ENCODE assay signal across 1 cellular context in the genomic region with DNA sequence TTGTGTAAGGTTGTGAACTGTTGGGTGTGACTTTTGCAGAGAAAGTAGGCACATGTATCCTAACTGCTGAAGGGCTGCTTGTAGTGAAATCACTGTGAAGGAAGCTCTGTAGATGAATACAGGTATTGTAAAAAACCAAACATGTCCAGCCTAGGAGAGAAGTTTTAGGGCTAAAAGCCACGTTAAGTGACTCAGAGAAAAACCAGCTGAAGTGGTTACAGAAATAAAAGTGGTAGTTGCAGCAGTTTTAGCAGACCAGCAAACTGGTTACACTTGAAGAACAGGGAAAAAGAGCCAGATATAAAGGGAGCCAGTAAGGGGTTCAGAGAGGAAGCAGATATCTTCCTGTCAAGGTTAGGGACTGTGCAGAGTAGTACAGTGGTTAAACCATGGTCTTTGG.
TF ChIP-seq lines count a peak whose summit lies in the region.

No MANE protein-coding gene starts in this region.

TF ChIP-seq in GM23338, 12 proteins besides CTCF, POLR2A, EP300 and RAD21:
- TF ChIP-seq CREB1 (CRISPR knock-in tag; IDR thresholded peaks at IDR 0.05; ENCODE audit: low read depth) (no peak), POLR2AphosphoS5 (IDR thresholded peaks at IDR 0.05; ENCODE audit: low read depth) (no peak), JUNB (IDR thresholded peaks at IDR 0.05; ENCODE audit: unreplicated experiment) (no peak), EZH2 (IDR thresholded peaks at IDR 0.05; ENCODE audit: low read depth, unreplicated experiment) (no peak), STAT1 (IDR thresholded peaks at IDR 0.05; ENCODE audit: unreplicated experiment) (no peak), ZNF331 (CRISPR knock-in tag; IDR thresholded peaks at IDR 0.05; ENCODE audit: low read depth) (no peak), EZH2phosphoT487 (IDR thresholded peaks at IDR 0.05; ENCODE audit: unreplicated experiment) (no peak), ZNF114 (CRISPR knock-in tag; IDR thresholded peaks at IDR 0.05) (no peak), NANOG (IDR thresholded peaks at IDR 0.05; ENCODE audit: borderline replicate concordance) (no peak)
- TF ChIP-seq, protein P1, sequence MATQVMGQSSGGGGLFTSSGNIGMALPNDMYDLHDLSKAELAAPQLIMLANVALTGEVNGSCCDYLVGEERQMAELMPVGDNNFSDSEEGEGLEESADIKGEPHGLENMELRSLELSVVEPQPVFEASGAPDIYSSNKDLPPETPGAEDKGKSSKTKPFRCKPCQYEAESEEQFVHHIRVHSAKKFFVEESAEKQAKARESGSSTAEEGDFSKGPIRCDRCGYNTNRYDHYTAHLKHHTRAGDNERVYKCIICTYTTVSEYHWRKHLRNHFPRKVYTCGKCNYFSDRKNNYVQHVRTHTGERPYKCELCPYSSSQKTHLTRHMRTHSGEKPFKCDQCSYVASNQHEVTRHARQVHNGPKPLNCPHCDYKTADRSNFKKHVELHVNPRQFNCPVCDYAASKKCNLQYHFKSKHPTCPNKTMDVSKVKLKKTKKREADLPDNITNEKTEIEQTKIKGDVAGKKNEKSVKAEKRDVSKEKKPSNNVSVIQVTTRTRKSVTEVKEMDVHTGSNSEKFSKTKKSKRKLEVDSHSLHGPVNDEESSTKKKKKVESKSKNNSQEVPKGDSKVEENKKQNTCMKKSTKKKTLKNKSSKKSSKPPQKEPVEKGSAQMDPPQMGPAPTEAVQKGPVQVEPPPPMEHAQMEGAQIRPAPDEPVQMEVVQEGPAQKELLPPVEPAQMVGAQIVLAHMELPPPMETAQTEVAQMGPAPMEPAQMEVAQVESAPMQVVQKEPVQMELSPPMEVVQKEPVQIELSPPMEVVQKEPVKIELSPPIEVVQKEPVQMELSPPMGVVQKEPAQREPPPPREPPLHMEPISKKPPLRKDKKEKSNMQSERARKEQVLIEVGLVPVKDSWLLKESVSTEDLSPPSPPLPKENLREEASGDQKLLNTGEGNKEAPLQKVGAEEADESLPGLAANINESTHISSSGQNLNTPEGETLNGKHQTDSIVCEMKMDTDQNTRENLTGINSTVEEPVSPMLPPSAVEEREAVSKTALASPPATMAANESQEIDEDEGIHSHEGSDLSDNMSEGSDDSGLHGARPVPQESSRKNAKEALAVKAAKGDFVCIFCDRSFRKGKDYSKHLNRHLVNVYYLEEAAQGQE (IDR thresholded peaks at IDR 0.05; ENCODE audit: unreplicated experiment), result no peak
- TF ChIP-seq, protein P2, sequence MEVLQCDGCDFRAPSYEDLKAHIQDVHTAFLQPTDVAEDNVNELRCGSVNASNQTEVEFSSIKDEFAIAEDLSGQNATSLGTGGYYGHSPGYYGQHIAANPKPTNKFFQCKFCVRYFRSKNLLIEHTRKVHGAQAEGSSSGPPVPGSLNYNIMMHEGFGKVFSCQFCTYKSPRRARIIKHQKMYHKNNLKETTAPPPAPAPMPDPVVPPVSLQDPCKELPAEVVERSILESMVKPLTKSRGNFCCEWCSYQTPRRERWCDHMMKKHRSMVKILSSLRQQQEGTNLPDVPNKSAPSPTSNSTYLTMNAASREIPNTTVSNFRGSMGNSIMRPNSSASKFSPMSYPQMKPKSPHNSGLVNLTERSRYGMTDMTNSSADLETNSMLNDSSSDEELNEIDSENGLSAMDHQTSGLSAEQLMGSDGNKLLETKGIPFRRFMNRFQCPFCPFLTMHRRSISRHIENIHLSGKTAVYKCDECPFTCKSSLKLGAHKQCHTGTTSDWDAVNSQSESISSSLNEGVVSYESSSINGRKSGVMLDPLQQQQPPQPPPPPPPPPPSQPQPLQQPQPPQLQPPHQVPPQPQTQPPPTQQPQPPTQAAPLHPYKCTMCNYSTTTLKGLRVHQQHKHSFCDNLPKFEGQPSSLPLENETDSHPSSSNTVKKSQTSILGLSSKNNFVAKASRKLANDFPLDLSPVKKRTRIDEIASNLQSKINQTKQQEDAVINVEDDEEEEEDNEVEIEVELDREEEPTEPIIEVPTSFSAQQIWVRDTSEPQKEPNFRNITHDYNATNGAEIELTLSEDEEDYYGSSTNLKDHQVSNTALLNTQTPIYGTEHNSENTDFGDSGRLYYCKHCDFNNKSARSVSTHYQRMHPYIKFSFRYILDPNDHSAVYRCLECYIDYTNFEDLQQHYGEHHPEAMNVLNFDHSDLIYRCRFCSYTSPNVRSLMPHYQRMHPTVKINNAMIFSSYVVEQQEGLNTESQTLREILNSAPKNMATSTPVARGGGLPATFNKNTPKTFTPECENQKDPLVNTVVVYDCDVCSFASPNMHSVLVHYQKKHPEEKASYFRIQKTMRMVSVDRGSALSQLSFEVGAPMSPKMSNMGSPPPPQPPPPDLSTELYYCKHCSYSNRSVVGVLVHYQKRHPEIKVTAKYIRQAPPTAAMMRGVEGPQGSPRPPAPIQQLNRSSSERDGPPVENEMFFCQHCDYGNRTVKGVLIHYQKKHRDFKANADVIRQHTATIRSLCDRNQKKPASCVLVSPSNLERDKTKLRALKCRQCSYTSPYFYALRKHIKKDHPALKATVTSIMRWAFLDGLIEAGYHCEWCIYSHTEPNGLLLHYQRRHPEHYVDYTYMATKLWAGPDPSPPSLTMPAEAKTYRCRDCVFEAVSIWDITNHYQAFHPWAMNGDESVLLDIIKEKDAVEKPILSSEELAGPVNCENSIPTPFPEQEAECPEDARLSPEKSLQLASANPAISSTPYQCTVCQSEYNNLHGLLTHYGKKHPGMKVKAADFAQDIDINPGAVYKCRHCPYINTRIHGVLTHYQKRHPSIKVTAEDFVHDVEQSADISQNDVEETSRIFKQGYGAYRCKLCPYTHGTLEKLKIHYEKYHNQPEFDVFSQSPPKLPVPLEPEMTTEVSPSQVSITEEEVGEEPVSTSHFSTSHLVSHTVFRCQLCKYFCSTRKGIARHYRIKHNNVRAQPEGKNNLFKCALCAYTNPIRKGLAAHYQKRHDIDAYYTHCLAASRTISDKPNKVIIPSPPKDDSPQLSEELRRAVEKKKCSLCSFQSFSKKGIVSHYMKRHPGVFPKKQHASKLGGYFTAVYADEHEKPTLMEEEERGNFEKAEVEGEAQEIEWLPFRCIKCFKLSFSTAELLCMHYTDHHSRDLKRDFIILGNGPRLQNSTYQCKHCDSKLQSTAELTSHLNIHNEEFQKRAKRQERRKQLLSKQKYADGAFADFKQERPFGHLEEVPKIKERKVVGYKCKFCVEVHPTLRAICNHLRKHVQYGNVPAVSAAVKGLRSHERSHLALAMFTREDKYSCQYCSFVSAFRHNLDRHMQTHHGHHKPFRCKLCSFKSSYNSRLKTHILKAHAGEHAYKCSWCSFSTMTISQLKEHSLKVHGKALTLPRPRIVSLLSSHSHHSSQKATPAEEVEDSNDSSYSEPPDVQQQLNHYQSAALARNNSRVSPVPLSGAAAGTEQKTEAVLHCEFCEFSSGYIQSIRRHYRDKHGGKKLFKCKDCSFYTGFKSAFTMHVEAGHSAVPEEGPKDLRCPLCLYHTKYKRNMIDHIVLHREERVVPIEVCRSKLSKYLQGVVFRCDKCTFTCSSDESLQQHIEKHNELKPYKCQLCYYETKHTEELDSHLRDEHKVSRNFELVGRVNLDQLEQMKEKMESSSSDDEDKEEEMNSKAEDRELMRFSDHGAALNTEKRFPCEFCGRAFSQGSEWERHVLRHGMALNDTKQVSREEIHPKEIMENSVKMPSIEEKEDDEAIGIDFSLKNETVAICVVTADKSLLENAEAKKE (CRISPR knock-in tag; IDR thresholded peaks at IDR 0.05), result no peak
- TF ChIP-seq, protein P3, sequence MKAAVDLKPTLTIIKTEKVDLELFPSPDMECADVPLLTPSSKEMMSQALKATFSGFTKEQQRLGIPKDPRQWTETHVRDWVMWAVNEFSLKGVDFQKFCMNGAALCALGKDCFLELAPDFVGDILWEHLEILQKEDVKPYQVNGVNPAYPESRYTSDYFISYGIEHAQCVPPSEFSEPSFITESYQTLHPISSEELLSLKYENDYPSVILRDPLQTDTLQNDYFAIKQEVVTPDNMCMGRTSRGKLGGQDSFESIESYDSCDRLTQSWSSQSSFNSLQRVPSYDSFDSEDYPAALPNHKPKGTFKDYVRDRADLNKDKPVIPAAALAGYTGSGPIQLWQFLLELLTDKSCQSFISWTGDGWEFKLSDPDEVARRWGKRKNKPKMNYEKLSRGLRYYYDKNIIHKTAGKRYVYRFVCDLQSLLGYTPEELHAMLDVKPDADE (IDR thresholded peaks at IDR 0.05), result no peak
TF ChIP-seq in GM23338: peak in this region for 0.
